Comparison of ENCODE assay signal across 8 cellular contexts in genomic region chr5:56814361-56814962, GRCh38. TPM values are rescaled to one million over a fixed set of nuclear protein-coding genes. Genes with fewer than 3 reads are reported as not detected.
DNase-seq lines count a peak whose midpoint lies in the region; ATAC-seq and TF ChIP-seq lines count a peak whose summit lies in the region.

No MANE protein-coding gene starts in this region.

- peaks cover 4% of the 10 kb centered on the region for H3K36me3 Mint-ChIP-seq in activated T-helper 2 cell treated with anti-CD3 and anti-CD28 coated beads, Interferon-gamma antibody, Interleukin-2, Interleukin-4, amounts not matched to agents 10 μg/mL and 5 μg/mL and 100 μg/mL, durations not matched to agents 14 hours and 24 hours and 36 hours (ENCODE audit: low read depth)

- H3K9ac ChIP-seq in DND-41 (ENCODE audit: low read depth, low read length) (peak overlapping the region; percentile 74), MM.1S (ENCODE audit: low read length) (peak overlapping the region; percentile 88), neuronal stem cell (ENCODE audit: low read depth, low read length, poor library complexity) (peak overlapping the region; percentile 30)

- peak; percentile 5 for ATAC-seq in DND-41 (ENCODE audit: insufficient read depth, low read depth)
- ATAC-seq in foreskin keratinocyte, result peak; percentile 2

- no peak overlapping the region for H2BK120ac ChIP-seq in neuronal stem cell (ENCODE audit: low read depth, low read length)

- no peaks in the 10 kb centered on the region for H3K9me3 Mint-ChIP-seq in activated T-helper 2 cell treated with anti-CD3 and anti-CD28 coated beads, Interferon-gamma antibody, Interleukin-2, Interleukin-4, amounts not matched to agents 10 μg/mL and 5 μg/mL and 100 μg/mL, durations not matched to agents 14 hours and 24 hours and 36 hours

- H2AK5ac ChIP-seq in neuronal stem cell (ENCODE audit: low read depth, low read length), result no peak overlapping the region

- H3K23ac ChIP-seq in neuronal stem cell (ENCODE audit: low read depth, low read length, poor library complexity), result peak overlapping the region; percentile 73

- peak overlapping the region; percentile 98 for H3K4me2 ChIP-seq in DND-41 (ENCODE audit: insufficient read depth, low read length)
- peak overlapping the region; percentile 77 for H3K4me2 ChIP-seq in MM.1S (ENCODE audit: low read depth, low read length)
- peak overlapping the region; percentile 96 for H3K4me2 ChIP-seq in neuronal stem cell (ENCODE audit: insufficient read depth, low read length, poor library complexity, severe bottlenecking)

- H3K4me1 Mint-ChIP-seq in activated T-helper 2 cell treated with anti-CD3 and anti-CD28 coated beads, Interferon-gamma antibody, Interleukin-2, Interleukin-4, amounts not matched to agents 10 μg/mL and 5 μg/mL and 100 μg/mL, durations not matched to agents 14 hours and 24 hours and 36 hours (ENCODE audit: low read depth), result peaks cover 39% of the 10 kb centered on the region

- H2AFZ ChIP-seq in DND-41 (ENCODE audit: low read depth, low read length), result peak overlapping the region; percentile 88
- peak overlapping the region; percentile 84 for H2AFZ ChIP-seq in MM.1S (ENCODE audit: low read length)
- peak overlapping the region; percentile 96 for H2AFZ ChIP-seq in neuronal stem cell (ENCODE audit: low read length)

- peak overlapping the region; percentile 82 for H3K27ac Mint-ChIP-seq in activated T-helper 2 cell treated with anti-CD3 and anti-CD28 coated beads, Interferon-gamma antibody, Interleukin-2, Interleukin-4, amounts not matched to agents 10 μg/mL and 5 μg/mL and 100 μg/mL, durations not matched to agents 14 hours and 24 hours and 36 hours

- H3K4me3 Mint-ChIP-seq in activated T-helper 2 cell treated with anti-CD3 and anti-CD28 coated beads, Interferon-gamma antibody, Interleukin-2, Interleukin-4, amounts not matched to agents 10 μg/mL and 5 μg/mL and 100 μg/mL, durations not matched to agents 14 hours and 24 hours and 36 hours (ENCODE audit: low read depth), result peak overlapping the region; percentile 83

- H3K79me2 ChIP-seq in DND-41 (ENCODE audit: insufficient read depth, low read length) (no peaks in the 10 kb centered on the region), MM.1S (ENCODE audit: low read length) (peaks cover 36% of the 10 kb centered on the region)

- no CpG with 5 or more reads among the region's 31 CpGs for WGBS in neuronal stem cell (ENCODE audit: extremely low coverage in 2 of 2, insufficient read length in 2 of 2, insufficient replicate concordance in 1 of 2), 2 donors

- H2BK15ac ChIP-seq in neuronal stem cell (ENCODE audit: low read length), result peak overlapping the region; percentile 85

- H4K91ac ChIP-seq in neuronal stem cell (ENCODE audit: low read depth, low read length, poor library complexity), result no peak overlapping the region

- intact Hi-C loops in activated T-helper 2 cell treated with anti-CD3 and anti-CD28 coated beads, Interferon-gamma antibody, Interleukin-2, Interleukin-4, amounts not matched to agents 10 μg/mL and 5 μg/mL and 100 μg/mL, durations not matched to agents 14 hours and 24 hours and 36 hours (cut with micrococcal nuclease), result loop anchor here (2.0 to 5.0 kb wide), 3 partner anchors 14 to 96 kb away; no protein-coding TSS in a partner anchor

- no peak overlapping the region for H3K4ac ChIP-seq in neuronal stem cell (ENCODE audit: low read length)

- H4K8ac ChIP-seq in neuronal stem cell (ENCODE audit: low read depth, low read length), result no peak overlapping the region

- H2BK12ac ChIP-seq in neuronal stem cell (ENCODE audit: low read length), result peak overlapping the region; percentile 84

- H3K18ac ChIP-seq in neuronal stem cell (ENCODE audit: low read length), result peak overlapping the region; percentile 95

- H3K27me3 ChIP-seq in DND-41 (ENCODE audit: insufficient read depth, low read length, poor library complexity) (peaks cover 54% of the 10 kb centered on the region), MM.1S (replicated peaks; ENCODE audit: insufficient read depth, low read length) (no peaks in the 10 kb centered on the region), foreskin keratinocyte (no peaks in the 10 kb centered on the region), neuronal stem cell (ENCODE audit: control insufficient read depth in 3 of 3, insufficient read depth in 3 of 3, low read depth in 1 of 3, low read length in 3 of 3) (peaks cover 0 to 37% (median 5%) of the 10 kb centered on the region in 3 experiments)

- H3K79me1 ChIP-seq in neuronal stem cell (ENCODE audit: low read depth, low read length), result peaks cover 3% of the 10 kb centered on the region

- H3F3A ChIP-seq in MM.1S (ENCODE audit: insufficient read depth, low read length), result peaks cover 18% of the 10 kb centered on the region; the same call in 1 of the 2 replicates

- TF ChIP-seq CTCF in DND-41 (IDR thresholded peaks at IDR 0.05; ENCODE audit: borderline replicate concordance, extremely low read depth, low read length, poor library complexity, severe bottlenecking), result no peak
- no peak for TF ChIP-seq CTCF in MM.1S (IDR thresholded peaks at IDR 0.05; ENCODE audit: low read length)
- no peak for TF ChIP-seq CTCF in foreskin keratinocyte (conservative IDR thresholded peaks at IDR 0.05)

- H4K20me1 ChIP-seq in DND-41 (ENCODE audit: insufficient read depth, low read length), result peaks cover 4% of the 10 kb centered on the region; the same call in 1 of the 2 replicates
- 0 out of 2 replicates have a peak, but pooled peaks cover 3% of the 10 kb centered on the region for H4K20me1 ChIP-seq in MM.1S (ENCODE audit: insufficient read depth, low read length)

- H3K36me3 ChIP-seq in DND-41 (ENCODE audit: insufficient read depth, low read length) (no peaks in the 10 kb centered on the region), MM.1S (replicated peaks; ENCODE audit: insufficient read depth, low read length) (no peaks in the 10 kb centered on the region), neuronal stem cell (replicated peaks in 1 of 2; ENCODE audit: control insufficient read depth in 2 of 2, insufficient read depth in 2 of 2, low read length in 2 of 2) (no peaks in the 10 kb centered on the region)

- peaks cover 20% of the 10 kb centered on the region for H3K4me1 ChIP-seq in DND-41 (ENCODE audit: insufficient read depth, low read length)
- H3K4me1 ChIP-seq in MM.1S (ENCODE audit: low read length), result peaks cover 12% of the 10 kb centered on the region
- H3K4me1 ChIP-seq in foreskin keratinocyte, result peaks cover 12% of the 10 kb centered on the region
- peaks cover 3 to 11% of the 10 kb centered on the region in 2 donors for H3K4me1 ChIP-seq in neuronal stem cell (ENCODE audit: control insufficient read depth in 2 of 2, insufficient read depth in 1 of 2, low read depth in 1 of 2, low read length in 2 of 2)

- H3K4me3 ChIP-seq in DND-41 (ENCODE audit: low read depth in 1 of 2, low read length in 2 of 2) (peak overlapping the region; percentile 67 to 87), MM.1S (ENCODE audit: low read length) (peak overlapping the region; percentile 86), neuronal stem cell (ENCODE audit: low read length in 2 of 2) (peak overlapping the region; percentile 81 to 98)

- H3K27ac ChIP-seq in DND-41 (ENCODE audit: low read length) (peak overlapping the region; percentile 9; the same call in 1 of the 2 replicates), MM.1S (ENCODE audit: low read length) (peak overlapping the region; percentile 84), foreskin keratinocyte (peak overlapping the region; percentile 28), neuronal stem cell (replicated peaks; ENCODE audit: low read length) (peak overlapping the region; percentile 42)

- no peak overlapping the region for H3K14ac ChIP-seq in neuronal stem cell (ENCODE audit: low read length)

- no peaks in the 10 kb centered on the region for H3K9me2 ChIP-seq in MM.1S (replicated peaks; ENCODE audit: insufficient read depth, low read length)

- peak; percentile 22 for DNase-seq in DND-41
- peak; percentile 78 for DNase-seq in MM.1S
- no peak for DNase-seq in activated T-helper 2 cell treated with anti-CD3 and anti-CD28 coated beads, Interferon-gamma antibody, Interleukin-2, Interleukin-4, amounts not matched to agents 10 μg/mL and 5 μg/mL and 100 μg/mL, durations not matched to agents 14 hours and 24 hours and 36 hours (ENCODE audit: low spot score)
- no peak for DNase-seq in foreskin keratinocyte
- DNase-seq in neuronal stem cell (ENCODE audit: low spot score), result peak; percentile 35
- DNase-seq in SIG-M5 treated with dmso at 0.1 percent for 504 hours (lab: John Stamatoyannopoulos, UW; ENCODE audit: unreplicated experiment), result no peak
- no peak for DNase-seq in RKO (ENCODE audit: low spot score)
- DNase-seq in NCI-H226, result no peak

- peaks cover 6% of the 10 kb centered on the region for H3K27me3 Mint-ChIP-seq in activated T-helper 2 cell treated with anti-CD3 and anti-CD28 coated beads, Interferon-gamma antibody, Interleukin-2, Interleukin-4, amounts not matched to agents 10 μg/mL and 5 μg/mL and 100 μg/mL, durations not matched to agents 14 hours and 24 hours and 36 hours (ENCODE audit: low read depth)

- H2BK5ac ChIP-seq in neuronal stem cell (ENCODE audit: low read length), result peak overlapping the region; percentile 75

- H3K9me3 ChIP-seq in DND-41 (ENCODE audit: insufficient read depth, low read length, severe bottlenecking) (no peaks in the 10 kb centered on the region), MM.1S (replicated peaks; ENCODE audit: insufficient read depth, low read length) (no peaks in the 10 kb centered on the region), neuronal stem cell (replicated peaks in 1 of 2; ENCODE audit: control insufficient read depth in 2 of 2, insufficient read depth in 1 of 2, low read depth in 1 of 2, low read length in 2 of 2) (no peaks in the 10 kb centered on the region)

RNA-seq across cellular contexts. Expression of gene MAP3K1, which starts 0.9 kb away (rescaled TPM):
- total RNA-seq in activated T-helper 2 cell treated with anti-CD3 and anti-CD28 coated beads, Interferon-gamma antibody, Interleukin-2, Interleukin-4, amounts not matched to agents 10 μg/mL and 5 μg/mL and 100 μg/mL, durations not matched to agents 14 hours and 24 hours and 36 hours, result 19.9 and 20.7 TPM in 2 replicates
- total RNA-seq in foreskin keratinocyte, result 11.9 and 13.6 TPM in 2 replicates
- 2.1 and 2.8 TPM in 2 replicates for polyA plus RNA-seq in foreskin keratinocyte
- polyA plus RNA-seq in neuronal stem cell (2013, experiment 1 of 2), result 11.5 TPM
- polyA plus RNA-seq in neuronal stem cell (2013, experiment 2 of 2), result 12.1 TPM

Comparison
In these comparisons a context has a peak if more than half of its experiments do, and no peak if none do; other contexts are left out.
1. DNase-seq: peak in DND-41 (single experiment), MM.1S (single experiment) and neuronal stem cell (single experiment); none in activated T-helper 2 cell treated with anti-CD3 and anti-CD28 coated beads, Interferon-gamma antibody, Interleukin-2, Interleukin-4, amounts not matched to agents 10 μg/mL and 5 μg/mL and 100 μg/mL, durations not matched to agents 14 hours and 24 hours and 36 hours (single experiment), foreskin keratinocyte (0 of 2), SIG-M5 treated with dmso at 0.1 percent for 504 hours (single experiment), RKO (single experiment) and NCI-H226 (single experiment).
2. H3K27ac ChIP-seq: peak in every context shown above with its lines; median percentile 84 in MM.1S; 42 in neuronal stem cell; 28 in foreskin keratinocyte; 9 in DND-41.
3. H3K9ac ChIP-seq: peak in every context shown above with its lines; median percentile 88 in MM.1S; 74 in DND-41; 30 in neuronal stem cell.
4. Peak in every context shown above with its lines, with median percentiles within 50 percentile points of each other: H2AFZ ChIP-seq, H3K4me2 ChIP-seq and H3K4me3 ChIP-seq.